In the genomic region with DNA sequence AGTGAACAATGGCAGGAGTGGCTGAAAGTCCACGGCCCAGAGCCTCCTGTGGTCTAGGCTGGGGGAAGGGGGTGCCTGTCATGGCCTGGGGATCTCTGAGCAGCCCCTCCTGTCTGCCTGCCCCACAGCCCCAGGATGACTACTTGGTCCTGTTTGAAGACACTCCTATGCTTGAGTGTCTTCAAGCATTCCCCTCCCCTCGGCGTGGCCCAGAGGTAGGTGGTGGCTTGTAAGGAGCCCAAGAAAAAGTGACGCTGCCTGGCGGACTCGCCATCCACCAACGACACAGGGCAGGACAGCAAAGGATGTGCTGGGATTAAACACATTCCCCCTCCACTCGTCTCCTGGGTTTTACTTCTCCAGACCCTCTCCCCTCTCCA, we compare ENCODE assay signal across 20 cellular contexts. TPM values are rescaled to one million over a fixed set of nuclear protein-coding genes. Genes with fewer than 3 reads are reported as not detected.
"Had no signal": no experiment of that assay in that cellular context is flagged by ENCODE, and none has a peak within 500 bp of the region (broad histone marks: within the 10 kb centered on the region; RNA-seq: fewer than 3 reads in every experiment).

No MANE protein-coding gene starts in this region.

- H3K9ac ChIP-seq: parathyroid adenoma had no signal

- H3K4me3 ChIP-seq: body of pancreas, dorsolateral prefrontal cortex, lung, thoracic aorta, upper lobe of left lung had no signal

- H3K27ac Mint-ChIP-seq: activated CD4-positive, alpha-beta memory T cell treated with anti-CD3 and anti-CD28 coated beads for 36 hours; activated CD4-positive, alpha-beta T cell treated with anti-CD3 and anti-CD28 coated beads for 36 hours; activated CD8-positive, alpha-beta memory T cell treated with anti-CD3 and anti-CD28 coated beads, Interleukin-2, amount 10 ng/mL, durations not matched to agents 7 days and 5 days; activated naive CD8-positive, alpha-beta T cell treated with anti-CD3 and anti-CD28 coated beads, Interleukin-2, amount 10 ng/mL, durations not matched to agents 7 days and 5 days; stimulated activated naive B cell treated with anti-CD40 and anti-IgM and Interleukin-4, amounts not matched to agents 10 μg/mL and 1 μg/mL and 100 μg/mL, for 72 hours had no signal

- H3K9me3 Mint-ChIP-seq: activated CD4-positive, alpha-beta memory T cell treated with anti-CD3 and anti-CD28 coated beads for 36 hours; activated naive CD8-positive, alpha-beta T cell treated with anti-CD3 and anti-CD28 coated beads, Interleukin-2, amount 10 ng/mL, durations not matched to agents 7 days and 5 days; natural killer cell; stimulated activated naive B cell treated with anti-CD40 and anti-IgM and Interleukin-4, amounts not matched to agents 10 μg/mL and 1 μg/mL and 100 μg/mL, for 72 hours had no signal

- H3K9me3 ChIP-seq: body of pancreas, thoracic aorta, upper lobe of left lung had no signal

- H3K27ac ChIP-seq: body of pancreas, dorsolateral prefrontal cortex, parathyroid adenoma, thoracic aorta had no signal

- H3K36me3 Mint-ChIP-seq: activated CD8-positive, alpha-beta memory T cell treated with anti-CD3 and anti-CD28 coated beads, Interleukin-2, amount 10 ng/mL, durations not matched to agents 7 days and 5 days; activated naive CD8-positive, alpha-beta T cell treated with anti-CD3 and anti-CD28 coated beads, Interleukin-2, amount 10 ng/mL, durations not matched to agents 7 days and 5 days; natural killer cell; stimulated activated naive B cell treated with anti-CD40 and anti-IgM and Interleukin-4, amounts not matched to agents 10 μg/mL and 1 μg/mL and 100 μg/mL, for 72 hours had no signal

- ATAC-seq: activated CD4-positive, alpha-beta T cell treated with anti-CD3 and anti-CD28 coated beads for 36 hours; activated CD8-positive, alpha-beta memory T cell treated with anti-CD3 and anti-CD28 coated beads, Interleukin-2, amount 10 ng/mL, durations not matched to agents 7 days and 5 days; body of pancreas; left colon; natural killer cell; sciatic nerve; stimulated activated naive B cell treated with anti-CD40 and anti-IgM and Interleukin-4, amounts not matched to agents 10 μg/mL and 1 μg/mL and 100 μg/mL, for 72 hours had no signal

- DNase-seq: activated CD4-positive, alpha-beta memory T cell treated with anti-CD3 and anti-CD28 coated beads for 36 hours; activated CD4-positive, alpha-beta T cell treated with anti-CD3 and anti-CD28 coated beads for 36 hours; activated CD8-positive, alpha-beta memory T cell treated with anti-CD3 and anti-CD28 coated beads, Interleukin-2, amount 10 ng/mL, durations not matched to agents 7 days and 5 days; activated naive CD4-positive, alpha-beta T cell; activated naive CD8-positive, alpha-beta T cell treated with anti-CD3 and anti-CD28 coated beads, Interleukin-2, amount 10 ng/mL, durations not matched to agents 7 days and 5 days; amygdala; body of pancreas; dorsolateral prefrontal cortex; foreskin fibroblast; natural killer cell; stimulated activated CD4-positive, alpha-beta T cell treated with anti-CD3 and anti-CD28 coated beads, Interleukin-4, amount 100 ng/mL, for 4 hours; stimulated activated naive B cell treated with anti-CD40 and anti-IgM and Interleukin-4, amounts not matched to agents 10 μg/mL and 1 μg/mL and 100 μg/mL, for 72 hours; SW 1271 had no signal

- H3K27me3 ChIP-seq: body of pancreas, upper lobe of left lung had no signal

- H3K4me3 Mint-ChIP-seq: activated CD4-positive, alpha-beta memory T cell treated with anti-CD3 and anti-CD28 coated beads for 36 hours; activated CD4-positive, alpha-beta T cell treated with anti-CD3 and anti-CD28 coated beads for 36 hours; activated CD8-positive, alpha-beta memory T cell treated with anti-CD3 and anti-CD28 coated beads, Interleukin-2, amount 10 ng/mL, durations not matched to agents 7 days and 5 days; activated naive CD8-positive, alpha-beta T cell treated with anti-CD3 and anti-CD28 coated beads, Interleukin-2, amount 10 ng/mL, durations not matched to agents 7 days and 5 days; natural killer cell; stimulated activated naive B cell treated with anti-CD40 and anti-IgM and Interleukin-4, amounts not matched to agents 10 μg/mL and 1 μg/mL and 100 μg/mL, for 72 hours had no signal

- H3K4me1 Mint-ChIP-seq: activated CD4-positive, alpha-beta T cell treated with anti-CD3 and anti-CD28 coated beads for 36 hours; activated CD8-positive, alpha-beta memory T cell treated with anti-CD3 and anti-CD28 coated beads, Interleukin-2, amount 10 ng/mL, durations not matched to agents 7 days and 5 days; activated naive CD8-positive, alpha-beta T cell treated with anti-CD3 and anti-CD28 coated beads, Interleukin-2, amount 10 ng/mL, durations not matched to agents 7 days and 5 days had no signal

- H3K36me3 ChIP-seq: thoracic aorta had no signal

- H3K27me3 Mint-ChIP-seq: activated CD4-positive, alpha-beta memory T cell treated with anti-CD3 and anti-CD28 coated beads for 36 hours; activated CD4-positive, alpha-beta T cell treated with anti-CD3 and anti-CD28 coated beads for 36 hours; activated CD8-positive, alpha-beta memory T cell treated with anti-CD3 and anti-CD28 coated beads, Interleukin-2, amount 10 ng/mL, durations not matched to agents 7 days and 5 days; activated naive CD8-positive, alpha-beta T cell treated with anti-CD3 and anti-CD28 coated beads, Interleukin-2, amount 10 ng/mL, durations not matched to agents 7 days and 5 days had no signal

RNA-seq across cellular contexts. Expression of gene SULT1A2, which starts 7.3 kb away (rescaled TPM):
- total RNA-seq: glomerular endothelial cell, thoracic aorta had no signal

RNA-seq across cellular contexts. Expression of gene NPIPB8, which starts 33.7 kb away (rescaled TPM):
- total RNA-seq: thoracic aorta had no signal
- polyA plus RNA-seq: lung had no signal
